ENCODE assay signal across 8 cellular contexts in the genomic region with DNA sequence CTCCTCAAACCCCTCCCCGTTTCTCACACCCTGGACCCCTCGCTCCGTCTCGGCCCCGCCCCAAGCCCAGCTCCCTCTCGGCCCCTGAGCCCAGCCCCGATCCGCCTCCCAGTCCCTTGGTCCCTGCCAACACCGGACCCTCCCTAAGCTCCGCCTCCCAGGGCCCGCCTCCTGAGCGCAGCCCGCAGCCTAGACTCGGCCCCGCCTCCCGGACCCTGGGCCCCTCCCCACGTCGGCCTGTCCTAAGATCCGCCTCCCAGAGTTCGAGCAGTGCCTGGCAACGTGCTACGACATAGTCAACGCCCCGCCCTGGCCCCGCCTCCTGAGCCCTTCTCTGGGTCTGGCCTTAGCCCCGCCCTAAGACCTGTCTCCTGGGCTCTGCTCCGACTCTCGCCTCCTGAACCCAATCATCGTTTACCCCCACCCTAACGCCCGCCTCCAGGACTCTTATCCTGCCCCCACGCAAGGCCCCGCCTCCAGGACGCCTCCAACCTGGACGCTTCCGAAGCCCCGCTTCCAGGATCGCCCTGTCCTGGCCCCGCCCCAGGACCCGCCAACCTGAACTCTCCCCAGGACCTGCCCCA. TPM values are rescaled to one million over a fixed set of nuclear protein-coding genes. Genes with fewer than 3 reads are reported as not detected.
DNase-seq lines count a peak whose midpoint lies in the region; ATAC-seq and TF ChIP-seq lines count a peak whose summit lies in the region.
"Not testable (repeated sequence)": the region's sequence is repeated elsewhere in the genome, so short reads cannot be mapped to it uniquely, and the experiment has no call there.

No MANE protein-coding gene starts in this region.

- TF ChIP-seq RAD21 in liver (IDR thresholded peaks at IDR 0.05): peak in 1 of 2 donors; percentile 28

- H3K36me3 ChIP-seq in liver (ENCODE audit: control insufficient read depth in 4 of 4, insufficient read depth in 3 of 4, low read depth in 1 of 4, low read length in 3 of 4): not testable (repeated sequence)

- not testable (repeated sequence) for TF ChIP-seq CTCF in C4-2B (conservative IDR thresholded peaks at IDR 0.05); liver (IDR thresholded peaks at IDR 0.05; ENCODE audit: low read depth, low read length, missing input control)

- H3K4me3 ChIP-seq in liver (ENCODE audit: low read depth in 1 of 3, low read length in 3 of 3): peak overlapping the region in 2 of 3 donors; percentile 61 to 73

- not testable (repeated sequence) for H3K4me1 ChIP-seq in liver (ENCODE audit: control insufficient read depth in 4 of 4, insufficient read depth in 4 of 4, low read length in 3 of 4)

- ATAC-seq in GM19452 (IDR thresholded peaks at IDR 0.05; ENCODE audit: unreplicated experiment): peak; percentile 85
- ATAC-seq in HG03571 (IDR thresholded peaks at IDR 0.05; ENCODE audit: unreplicated experiment): peak; percentile 91

- H3K27me3 ChIP-seq in liver (ENCODE audit: control insufficient read depth in 4 of 4, insufficient read depth in 4 of 4, low read length in 3 of 4): not testable (repeated sequence)

- under 1% methylated on average over 40 of the region's 40 CpGs for WGBS in liver

- H3K27ac ChIP-seq in C4-2B (peak overlapping the region; percentile 53), liver (ENCODE audit: low read depth in 1 of 2, low read length in 2 of 2) (peak overlapping the region; percentile 36 to 75)

- not testable (repeated sequence) for H3K9ac ChIP-seq in liver (ENCODE audit: low read depth in 1 of 2, low read length in 2 of 2)

- DNase-seq in NCI-H774 (lab: John Stamatoyannopoulos, UW) (peak; percentile 88), dermis blood vessel endothelial cell (peak; percentile 98)
- peak; percentile 100 for DNase-seq in activated CD4-positive, alpha-beta T cell treated with anti-CD3 and anti-CD28 coated beads, Interleukin-2, amount 50 U/mL, for 48 hours
- peak; percentile 99 for DNase-seq in stimulated activated CD4-positive, alpha-beta T cell treated with anti-CD3 and anti-CD28 coated beads, Interleukin-4, amount 100 ng/mL, for 1 hour

- H3K9me3 ChIP-seq in liver (ENCODE audit: control insufficient read depth in 4 of 4, low read length in 3 of 4): not testable (repeated sequence)

TF ChIP-seq in liver, 16 proteins besides CTCF, POLR2A, EP300 and RAD21:
- TF ChIP-seq YY1 (IDR thresholded peaks at IDR 0.05) (peak; percentile 61), FOXA2 (IDR thresholded peaks at IDR 0.05) (peak; percentile 6), RXRA (IDR thresholded peaks at IDR 0.05) (peak in 1 of 2 donors; percentile 62), HNF4A (conservative IDR thresholded peaks at IDR 0.05) (peak in 1 of 2 donors; percentile 40), NR2F2 (IDR thresholded peaks at IDR 0.05) (peak; percentile 62), SP1 (IDR thresholded peaks at IDR 0.05) (peak; percentile 87)
- TF ChIP-seq, protein P1, sequence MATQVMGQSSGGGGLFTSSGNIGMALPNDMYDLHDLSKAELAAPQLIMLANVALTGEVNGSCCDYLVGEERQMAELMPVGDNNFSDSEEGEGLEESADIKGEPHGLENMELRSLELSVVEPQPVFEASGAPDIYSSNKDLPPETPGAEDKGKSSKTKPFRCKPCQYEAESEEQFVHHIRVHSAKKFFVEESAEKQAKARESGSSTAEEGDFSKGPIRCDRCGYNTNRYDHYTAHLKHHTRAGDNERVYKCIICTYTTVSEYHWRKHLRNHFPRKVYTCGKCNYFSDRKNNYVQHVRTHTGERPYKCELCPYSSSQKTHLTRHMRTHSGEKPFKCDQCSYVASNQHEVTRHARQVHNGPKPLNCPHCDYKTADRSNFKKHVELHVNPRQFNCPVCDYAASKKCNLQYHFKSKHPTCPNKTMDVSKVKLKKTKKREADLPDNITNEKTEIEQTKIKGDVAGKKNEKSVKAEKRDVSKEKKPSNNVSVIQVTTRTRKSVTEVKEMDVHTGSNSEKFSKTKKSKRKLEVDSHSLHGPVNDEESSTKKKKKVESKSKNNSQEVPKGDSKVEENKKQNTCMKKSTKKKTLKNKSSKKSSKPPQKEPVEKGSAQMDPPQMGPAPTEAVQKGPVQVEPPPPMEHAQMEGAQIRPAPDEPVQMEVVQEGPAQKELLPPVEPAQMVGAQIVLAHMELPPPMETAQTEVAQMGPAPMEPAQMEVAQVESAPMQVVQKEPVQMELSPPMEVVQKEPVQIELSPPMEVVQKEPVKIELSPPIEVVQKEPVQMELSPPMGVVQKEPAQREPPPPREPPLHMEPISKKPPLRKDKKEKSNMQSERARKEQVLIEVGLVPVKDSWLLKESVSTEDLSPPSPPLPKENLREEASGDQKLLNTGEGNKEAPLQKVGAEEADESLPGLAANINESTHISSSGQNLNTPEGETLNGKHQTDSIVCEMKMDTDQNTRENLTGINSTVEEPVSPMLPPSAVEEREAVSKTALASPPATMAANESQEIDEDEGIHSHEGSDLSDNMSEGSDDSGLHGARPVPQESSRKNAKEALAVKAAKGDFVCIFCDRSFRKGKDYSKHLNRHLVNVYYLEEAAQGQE (IDR thresholded peaks at IDR 0.05): peak; percentile 18

RNA-seq across cellular contexts. Expression of a gene that starts 53.1 kb away (rescaled TPM):
- total RNA-seq in dermis blood vessel endothelial cell: 0.05 TPM in 1 of 2 replicates, not detected in the other
- total RNA-seq in liver: under 1 TPM in 1 of 2 donors, not detected in 1; 0.84 TPM
- polyA plus RNA-seq in liver: under 1 TPM; 0.69 to 0.72 TPM

Comparison
In these comparisons a context has a peak if more than half of its experiments do, and no peak if none do; other contexts are left out.
1. Peak in every context shown above with its lines: DNase-seq, ATAC-seq, H3K4me3 ChIP-seq and H3K27ac ChIP-seq.